24 cellular contexts compared by ENCODE assay signal in the genomic region with DNA sequence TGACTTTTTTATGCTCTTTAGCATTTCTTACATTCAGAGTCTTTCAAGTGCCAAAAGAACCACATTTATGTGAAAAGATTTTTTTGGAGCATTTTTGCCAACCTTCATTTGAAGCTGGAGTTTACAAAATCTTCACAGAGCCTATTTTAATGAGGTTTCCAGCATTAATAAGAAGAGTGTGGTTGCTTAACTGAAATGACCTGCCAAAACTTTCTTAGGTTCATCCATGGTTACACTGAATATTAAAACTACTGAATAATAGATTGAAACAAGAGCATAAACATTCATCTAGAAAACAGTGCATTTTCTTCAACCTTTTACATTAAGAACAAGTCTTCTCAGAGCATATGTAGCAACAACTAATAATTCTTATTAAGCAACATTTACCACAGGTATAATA.
"Had no signal": no experiment of that assay in that cellular context is flagged by ENCODE, and none has a peak within 500 bp of the region (broad histone marks: within the 10 kb centered on the region; RNA-seq: fewer than 3 reads in every experiment).

No MANE protein-coding gene starts in this region.

- H3K4me1 ChIP-seq: Peyer's patch had no signal

- ATAC-seq: activated CD8-positive, alpha-beta T cell treated with anti-CD3 and anti-CD28 coated beads, Interleukin-2, amount 10 ng/mL, durations not matched to agents 7 days and 5 days; K562; T-helper 17 cell; WTC11 had no signal

- H3K27me3 ChIP-seq: Peyer's patch had no signal

- H3K9me3 ChIP-seq: Peyer's patch had no signal

- H3K36me3 ChIP-seq: Peyer's patch had no signal

- H3K4me3 ChIP-seq: K562, Peyer's patch had no signal

- DNase-seq: activated CD4-positive, alpha-beta T cell treated with anti-CD3 and anti-CD28 coated beads for 48 hours; activated CD4-positive, alpha-beta T cell treated with anti-CD3 and anti-CD28 coated beads, Interleukin-2, amount 50 U/mL, for 4 hours; activated CD4-positive, CD25-positive, alpha-beta regulatory T cell treated with anti-CD3 and anti-CD28 coated beads, Interleukin-2, amount 50 U/mL, for 72 hours; activated CD8-positive, alpha-beta memory T cell treated with anti-CD3 and anti-CD28 coated beads, Interleukin-2, amount 50 U/mL, for 48 hours; activated CD8-positive, alpha-beta T cell treated with anti-CD3 and anti-CD28 coated beads, Interleukin-2, amount 10 ng/mL, durations not matched to agents 7 days and 5 days; activated effector memory CD4-positive, alpha-beta T cell treated with Interleukin-2 at 50 U/mL for 16 hours; activated naive CD4-positive, alpha-beta T cell; activated T-cell treated with anti-CD3 and anti-CD28 coated beads, Interleukin-2, amount 50 U/mL, for 1 hour; aorta; Karpas-422; MM.1S; NCI-H1105; NCI-H1436; NCI-H1694 treated with DMSO at 0.1 percent for 48 hours; NCI-H2029 treated with DMSO at 0.1 percent for 48 hours; NCI-H446; NCI-H524; Peyer's patch; SHP77 treated with DMSO at 0.1 percent for 48 hours; T-helper 17 cell; T-helper 9 cell had no signal

- H3K27ac ChIP-seq: Peyer's patch, RWPE1 had no signal
